ENCODE assay signal across 8 cellular contexts in genomic region chr13:109780880-109781383, GRCh38. TPM values are rescaled to one million over a fixed set of nuclear protein-coding genes. Genes with fewer than 3 reads are reported as not detected.
DNase-seq lines count a peak whose midpoint lies in the region; ATAC-seq and TF ChIP-seq lines count a peak whose summit lies in the region.
"Had no signal": no experiment of that assay in that cellular context is flagged by ENCODE, and none has a peak within 500 bp of the region (broad histone marks: within the 10 kb centered on the region; RNA-seq: fewer than 3 reads in every experiment).

No MANE protein-coding gene starts in this region.

- 82 to 91% (median 85%) methylated on average over 10 of the region's 10 CpGs for WGBS in spleen, 5 donors

- H3K4me1 ChIP-seq in iPS-18a (ENCODE audit: control insufficient read depth, low read depth, low read length) = peaks cover 16% of the 10 kb centered on the region
- H3K4me1 ChIP-seq in spleen = peaks cover 16 to 88% (median 56%) of the 10 kb centered on the region in 6 donors

- DNase-seq in HFF-Myc (ENCODE audit: extremely low read depth, low read depth) = no peak
- DNase-seq in spleen = no peak
- DNase-seq in NCI-H82 (lab: John Stamatoyannopoulos, UW) = no peak
- DNase-seq: stimulated activated CD4-positive, alpha-beta T cell treated with anti-CD3 and anti-CD28 coated beads, Interleukin-12 subunit alpha, Interleukin-12 subunit beta, amount 100 ng/mL, for 4 hours had no signal

- peak overlapping the region; percentile 63 for H3K4me3 ChIP-seq in HFF-Myc (replicated peaks; ENCODE audit: low read depth, low read length)
- peak overlapping the region; percentile 4 for H3K4me3 ChIP-seq in iPS-18a (ENCODE audit: low read length)
- H3K4me3 ChIP-seq in spleen = peak overlapping the region in 6 of 8 donors; percentile 4 to 91 (median 58)

- H3K9me3 ChIP-seq in iPS-18a (ENCODE audit: control insufficient read depth, low read depth, low read length) (no peaks in the 10 kb centered on the region), spleen (no peaks in the 10 kb centered on the region)

- TF ChIP-seq CTCF in HFF-Myc (IDR thresholded peaks at IDR 0.05; ENCODE audit: low read depth, low read length, missing control alignments) = no peak
- TF ChIP-seq CTCF in VCaP (conservative IDR thresholded peaks at IDR 0.05) = no peak
- no peak for TF ChIP-seq CTCF in spleen (IDR thresholded peaks at IDR 0.05 in 8 of 11, conservative IDR thresholded peaks at IDR 0.05 in 3 of 11)

- H3K27me3 ChIP-seq in iPS-18a (ENCODE audit: control insufficient read depth, insufficient read depth, low read length) (no peaks in the 10 kb centered on the region), spleen (replicated peaks in 1 of 7) (peaks cover 0 to 16% (median 0%) of the 10 kb centered on the region in 7 donors)

- intact Hi-C loops in spleen (cut with DNase I; ENCODE audit: low total_unique reads) = loop anchor here (10.0 kb wide), 1 partner anchor 636 kb away; no protein-coding TSS in a partner anchor

- H3K9ac ChIP-seq in iPS-18a (ENCODE audit: low read length) = no peak overlapping the region

- H3K27ac ChIP-seq in VCaP (peak overlapping the region; percentile 65), iPS-18a (ENCODE audit: low read length) (no peak overlapping the region), spleen (peak overlapping the region in 1 of 8 donors; percentile 54)

- H3K36me3 ChIP-seq in iPS-18a (ENCODE audit: control insufficient read depth, low read depth, low read length) (no peaks in the 10 kb centered on the region), spleen (peaks cover 0 to 54% (median 24%) of the 10 kb centered on the region in 6 donors)

- TF ChIP-seq POLR2A in spleen (IDR thresholded peaks at IDR 0.05) = no peak

- no peak for ATAC-seq in esophagus mucosa
- ATAC-seq in HG02623 (IDR thresholded peaks at IDR 0.05; ENCODE audit: unreplicated experiment) = no peak

RNA-seq across cellular contexts. Expression of gene IRS2, which starts 5.5 kb away (rescaled TPM):
- total RNA-seq in spleen = 10 to 100 TPM in 6 of 7 donors, 1 to 10 TPM in 1; 8.2 to 31.3 (median 17.5) TPM
- polyA plus RNA-seq in spleen = 1 to 10 TPM; 1.4 to 2.5 (median 2.0) TPM
- 1.6 TPM for total RNA-seq in esophagus mucosa

Comparison
In these comparisons a context has a peak if more than half of its experiments do, and no peak if none do; other contexts are left out.
1. H3K4me3 ChIP-seq: peak in every context shown above with its lines; median percentile 63 in HFF-Myc; 58 in spleen; 4 in iPS-18a.